ENCODE assay signal across 8 cellular contexts in genomic region chr18:12703096-12703567, GRCh38. TPM values are rescaled to one million over a fixed set of nuclear protein-coding genes. Genes with fewer than 3 reads are reported as not detected.
DNase-seq lines count a peak whose midpoint lies in the region; ATAC-seq and TF ChIP-seq lines count a peak whose summit lies in the region.

No MANE protein-coding gene starts in this region.

- no peaks in the 10 kb centered on the region for H3K27me3 Mint-ChIP-seq in CD8-positive, alpha-beta memory T cell
- H3K27me3 Mint-ChIP-seq in HFFc6 (ENCODE audit: insufficient read depth) = no peaks in the 10 kb centered on the region
- no peaks in the 10 kb centered on the region for H3K27me3 Mint-ChIP-seq in activated naive CD8-positive, alpha-beta T cell treated with anti-CD3 and anti-CD28 coated beads, Interleukin-2, amount 50 U/mL, for 24 hours

- POLR2A ChIA-PET in CD8-positive, alpha-beta memory T cell (lab: Charles Lee) = interaction anchor here (0.6 to 1.7 kb wide), 7 partner anchors 20 to 326 kb away, joined by 3 to 10 read pairs (median 3); partner anchors contain the start of genes AFG3L2, CEP192, PRELID3A and SEH1L

- peak overlapping the region; percentile 84 for H3K27ac ChIP-seq in CD8-positive, alpha-beta memory T cell (ENCODE audit: low read depth, low read length)
- H3K27ac ChIP-seq in left lung (peak overlapping the region; percentile 94 to 96), transverse colon (peak overlapping the region; percentile 94 to 98 (median 96))

- TF ChIP-seq CTCF in HFFc6 (IDR thresholded peaks at IDR 0.05) (no peak), left lung (IDR thresholded peaks at IDR 0.05) (no peak), transverse colon (IDR thresholded peaks at IDR 0.05) (no peak)

- no peak for DNase-seq in CD8-positive, alpha-beta memory T cell
- DNase-seq in HFFc6 (no peak), left lung (no peak), transverse colon (no peak), cortex of kidney (lab: John Stamatoyannopoulos, UW) (no peak), NCI-H1092 (lab: John Stamatoyannopoulos, UW) (no peak), iPS-NIHi7 (ENCODE audit: extremely low spot score) (no peak)
- no peak for DNase-seq in activated naive CD8-positive, alpha-beta T cell treated with anti-CD3 and anti-CD28 coated beads, Interleukin-2, amount 50 U/mL, for 24 hours

- H3K9me3 Mint-ChIP-seq in CD8-positive, alpha-beta memory T cell = no peaks in the 10 kb centered on the region
- H3K9me3 Mint-ChIP-seq in HFFc6 = peaks cover 8% of the 10 kb centered on the region; the same call in 1 of the 2 replicates
- no peaks in the 10 kb centered on the region for H3K9me3 Mint-ChIP-seq in activated naive CD8-positive, alpha-beta T cell treated with anti-CD3 and anti-CD28 coated beads, Interleukin-2, amount 50 U/mL, for 24 hours

- no peaks in the 10 kb centered on the region for H3K27me3 ChIP-seq in CD8-positive, alpha-beta memory T cell (ENCODE audit: insufficient read depth, low read length, poor library complexity, severe bottlenecking)
- H3K27me3 ChIP-seq in left lung = no peaks in the 10 kb centered on the region
- H3K27me3 ChIP-seq in transverse colon = no peaks in the 10 kb centered on the region

- in situ Hi-C loops in transverse colon (cut with MboI; ENCODE audit: low pct_ligation_motif_present in 1 of 4, low pct_unique_long_range_greater_than_20kb in 1 of 4, low sequenced_read_pairs in 3 of 4) = no loop called here

- H3K4me1 Mint-ChIP-seq in CD8-positive, alpha-beta memory T cell = peaks cover 46 to 61% (median 60%) of the 10 kb centered on the region in 3 donors
- peaks cover 44% of the 10 kb centered on the region for H3K4me1 Mint-ChIP-seq in HFFc6 (ENCODE audit: low read depth)
- peaks cover 44% of the 10 kb centered on the region for H3K4me1 Mint-ChIP-seq in activated naive CD8-positive, alpha-beta T cell treated with anti-CD3 and anti-CD28 coated beads, Interleukin-2, amount 50 U/mL, for 24 hours

- H3K36me3 ChIP-seq in CD8-positive, alpha-beta memory T cell (ENCODE audit: insufficient read depth, low read length) = peaks cover 13% of the 10 kb centered on the region
- H3K36me3 ChIP-seq in left lung (peaks cover 0 to 28% of the 10 kb centered on the region in 2 donors), transverse colon (peaks cover 0 to 24% (median 7%) of the 10 kb centered on the region in 4 donors)

- intact Hi-C loops in left lung (cut with DNase I) (no loop called here), transverse colon (cut with DNase I; ENCODE audit: low total_unique reads) (no loop called here)

- whole genome bisulfite sequencing in transverse colon (ENCODE audit: low coverage in 1 of 2), 2 donors = 0% methylated on average over 7 to 25 of the region's 28 CpGs

- no peak for TF ChIP-seq EP300 in transverse colon (IDR thresholded peaks at IDR 0.05; ENCODE audit: low read depth)

- peak overlapping the region; percentile 91 to 99 (median 96) for H3K4me3 Mint-ChIP-seq in CD8-positive, alpha-beta memory T cell
- H3K4me3 Mint-ChIP-seq in HFFc6 = peak overlapping the region; percentile 97
- H3K4me3 Mint-ChIP-seq in activated naive CD8-positive, alpha-beta T cell treated with anti-CD3 and anti-CD28 coated beads, Interleukin-2, amount 50 U/mL, for 24 hours = peak overlapping the region; percentile 98

- H3K4me3 ChIP-seq in CD8-positive, alpha-beta memory T cell (ENCODE audit: low read length) = peak overlapping the region; percentile 87
- H3K4me3 ChIP-seq in left lung = peak overlapping the region; percentile 71 to 84
- H3K4me3 ChIP-seq in transverse colon = peak overlapping the region; percentile 62 to 97 (median 86)

- CTCF ChIA-PET in CD8-positive, alpha-beta memory T cell (lab: Charles Lee) = interaction anchor here (1.3 to 2.2 kb wide), 5 partner anchors 11 to 326 kb away, joined by 3 to 9 read pairs (median 5); partner anchors contain the start of gene AFG3L2

- no peaks in the 10 kb centered on the region for H3K9me3 ChIP-seq in CD8-positive, alpha-beta memory T cell (ENCODE audit: low read length)
- no peaks in the 10 kb centered on the region for H3K9me3 ChIP-seq in left lung
- H3K9me3 ChIP-seq in transverse colon = no peaks in the 10 kb centered on the region

- H3K27ac Mint-ChIP-seq in CD8-positive, alpha-beta memory T cell = peak overlapping the region; percentile 90 to 100 (median 98)
- peak overlapping the region; percentile 100 for H3K27ac Mint-ChIP-seq in HFFc6
- H3K27ac Mint-ChIP-seq in activated naive CD8-positive, alpha-beta T cell treated with anti-CD3 and anti-CD28 coated beads, Interleukin-2, amount 50 U/mL, for 24 hours = peak overlapping the region; percentile 95

- peaks cover 42% of the 10 kb centered on the region for H3K4me1 ChIP-seq in CD8-positive, alpha-beta memory T cell (ENCODE audit: insufficient read depth, low read length)
- peaks cover 12 to 44% of the 10 kb centered on the region in 2 donors for H3K4me1 ChIP-seq in left lung
- H3K4me1 ChIP-seq in transverse colon = peaks cover 7 to 33% (median 23%) of the 10 kb centered on the region in 4 donors

- ATAC-seq in activated naive CD8-positive, alpha-beta T cell treated with anti-CD3 and anti-CD28 coated beads, Interleukin-2, amount 50 U/mL, for 24 hours = no peak
- ATAC-seq in left lung = peak; percentile 63

- no peak for TF ChIP-seq POLR2A in transverse colon (IDR thresholded peaks at IDR 0.05)

- peaks cover 0 to 56% (median 11%) of the 10 kb centered on the region in 3 donors for H3K36me3 Mint-ChIP-seq in CD8-positive, alpha-beta memory T cell
- H3K36me3 Mint-ChIP-seq in HFFc6 (ENCODE audit: low read depth) = peaks cover 31% of the 10 kb centered on the region
- peaks cover 32% of the 10 kb centered on the region for H3K36me3 Mint-ChIP-seq in activated naive CD8-positive, alpha-beta T cell treated with anti-CD3 and anti-CD28 coated beads, Interleukin-2, amount 50 U/mL, for 24 hours (ENCODE audit: low read depth)

RNA-seq across cellular contexts. Expression of gene PSMG2, which starts 0.3 kb away (rescaled TPM):
- 100 to 1,000 TPM; 107 to 116 TPM for total RNA-seq in CD8-positive, alpha-beta memory T cell
- polyA plus RNA-seq in CD8-positive, alpha-beta memory T cell = 125 TPM
- 10 to 100 TPM; 55.9 to 78.3 (median 70.4) TPM for total RNA-seq in HFFc6 (2021; fragmentation: NEBNext Ultra II Directional; extraction: Animal tissue kit (Norgen Biotek cat#: 25700))
- 10 to 100 TPM; 63.0 to 69.5 TPM for total RNA-seq in left lung
- 10 to 100 TPM; 14.7 to 80.4 (median 55.0) TPM for total RNA-seq in transverse colon

RNA-seq across cellular contexts. Expression of gene CEP76, which starts 0.6 kb away (rescaled TPM):
- total RNA-seq in CD8-positive, alpha-beta memory T cell = 10 to 100 TPM; 11.3 to 15.5 TPM
- polyA plus RNA-seq in CD8-positive, alpha-beta memory T cell = 6.4 TPM
- total RNA-seq in HFFc6 (2021; fragmentation: NEBNext Ultra II Directional; extraction: Animal tissue kit (Norgen Biotek cat#: 25700)) = 1 to 10 TPM; 5.5 to 8.0 (median 7.6) TPM
- total RNA-seq in left lung (1 to 10 TPM; 5.2 TPM), transverse colon (10 to 100 TPM in 1 of 4 donors, 1 to 10 TPM in 3; 7.6 to 23.7 (median 9.0) TPM)

RNA-seq across cellular contexts. Expression of gene SPIRE1, which starts 45.2 kb away (rescaled TPM):
- total RNA-seq in CD8-positive, alpha-beta memory T cell = 1 to 10 TPM; 8.1 to 9.9 TPM
- polyA plus RNA-seq in CD8-positive, alpha-beta memory T cell = 2.2 TPM
- total RNA-seq in HFFc6 (2021; fragmentation: NEBNext Ultra II Directional; extraction: Animal tissue kit (Norgen Biotek cat#: 25700)) = 10 to 100 TPM; 22.2 to 33.7 (median 28.2) TPM
- total RNA-seq in left lung = 10 to 100 TPM; 43.8 to 50.4 TPM
- total RNA-seq in transverse colon = 1 to 10 TPM; 6.0 to 7.8 (median 6.8) TPM
